8 cellular contexts compared by ENCODE assay signal in genomic region chr14:37150414-37150813, GRCh38. TPM values are rescaled to one million over a fixed set of nuclear protein-coding genes. Genes with fewer than 3 reads are reported as not detected.
A peak's percentile ranks its signal among the peaks of the same experiment; 100 is the strongest.
DNase-seq lines count a peak whose midpoint lies in the region; ATAC-seq, FAIRE-seq and TF ChIP-seq lines count a peak whose summit lies in the region.

No MANE protein-coding gene starts in this region.

- H3K9me3 ChIP-seq in BE2C = no peaks in the 10 kb centered on the region
- peaks cover 2% of the 10 kb centered on the region for H3K9me3 ChIP-seq in mucosa of descending colon

- H3K27me3 ChIP-seq in BE2C (no peaks in the 10 kb centered on the region), brain microvascular endothelial cell (replicated peaks) (no peaks in the 10 kb centered on the region)

- in situ Hi-C loops in brain microvascular endothelial cell (cut with HindIII; ENCODE audit: low pct_ligation_motif_present, low sequenced_read_pairs) = no loop called here

- DNase-seq in BE2C (no peak), HFFc6 (peak; percentile 56), NCI-H460 (ENCODE audit: extremely low read depth, low read depth) (peak; percentile 45), brain microvascular endothelial cell (peak; percentile 14), mucosa of descending colon (peak in 1 of 3 donors; percentile 21), H54 (ENCODE audit: insufficient read length, low spot score) (no peak)
- DNase-seq in activated CD8-positive, alpha-beta memory T cell treated with anti-CD3 and anti-CD28 coated beads for 24 hours = no peak

- ATAC-seq in mucosa of descending colon = peak; percentile 51
- ATAC-seq in HG02938 (IDR thresholded peaks at IDR 0.05; ENCODE audit: unreplicated experiment) = no peak

- H3K4me3 ChIP-seq in BE2C (ENCODE audit: low read depth, low read length) (no peak overlapping the region), brain microvascular endothelial cell (ENCODE audit: low read depth, low read length) (no peak overlapping the region), mucosa of descending colon (no peak overlapping the region)

- H3K27ac ChIP-seq in brain microvascular endothelial cell = no peak overlapping the region

- peak; percentile 65 for TF ChIP-seq CTCF in BE2C (IDR thresholded peaks at IDR 0.05; ENCODE audit: low read depth, low read length)
- TF ChIP-seq CTCF in HFFc6 (IDR thresholded peaks at IDR 0.05) = peak; percentile 90
- TF ChIP-seq CTCF in brain microvascular endothelial cell (IDR thresholded peaks at IDR 0.05; ENCODE audit: low read depth, low read length, missing control alignments) = peak; percentile 50
- TF ChIP-seq CTCF in mucosa of descending colon (IDR thresholded peaks at IDR 0.05) = peak; percentile 16

- H3K27me3 Mint-ChIP-seq in HFFc6 (ENCODE audit: insufficient read depth) = no peaks in the 10 kb centered on the region; the same call in 1 of the 2 replicates

- no peaks in the 10 kb centered on the region for H3K9me3 Mint-ChIP-seq in HFFc6

- no peak for TF ChIP-seq POLR2A in H54 (IDR thresholded peaks at IDR 0.05; ENCODE audit: low read depth, low read length)

- no peak for FAIRE-seq in H54 (lab: Jason Lieb, UNC)

- no peaks in the 10 kb centered on the region for H3K36me3 ChIP-seq in BE2C
- H3K36me3 ChIP-seq in brain microvascular endothelial cell (replicated peaks) = no peaks in the 10 kb centered on the region
- no peaks in the 10 kb centered on the region for H3K36me3 ChIP-seq in mucosa of descending colon (ENCODE audit: low read depth)

- H3K4me1 ChIP-seq in BE2C (no peaks in the 10 kb centered on the region), mucosa of descending colon (ENCODE audit: low read depth) (no peaks in the 10 kb centered on the region)

- no peaks in the 10 kb centered on the region for H3K36me3 Mint-ChIP-seq in HFFc6 (ENCODE audit: low read depth)

- intact Hi-C loops in mucosa of descending colon (cut with DNase I, micrococcal nuclease) = no loop called here

- H3K4me3 Mint-ChIP-seq in HFFc6 = peak overlapping the region; percentile 49; the same call in 1 of the 2 replicates

- no peak overlapping the region for H3K27ac Mint-ChIP-seq in HFFc6

- H3K4me1 Mint-ChIP-seq in HFFc6 (ENCODE audit: low read depth) = peaks cover 18% of the 10 kb centered on the region

RNA-seq across cellular contexts. Expression of gene SLC25A21, which starts 22.0 kb away (rescaled TPM):
- 1.2 TPM for polyA plus RNA-seq in BE2C (2012; ENCODE audit: insufficient read depth, insufficient read length, low read depth)
- 1 to 10 TPM in 1 of 6 experiments, under 1 TPM in 5; 0.33 to 1.1 (median 0.47) TPM for total RNA-seq in HFFc6 (2021; fragmentation: NEBNext Ultra II Directional; extraction: Animal tissue kit (Norgen Biotek cat#: 25700))
- 1.7 and 2.0 TPM in 2 replicates for total RNA-seq in NCI-H460 (2014; rRNA removed; shearing (Covaris generic))
- polyA plus RNA-seq in NCI-H460 (2014; cell fraction: nucleus; rRNA removed) = 0.18 and 1.0 TPM in 2 replicates
- total RNA-seq in mucosa of descending colon = 1 to 10 TPM in 1 of 3 donors, under 1 TPM in 2; 0.31 to 1.4 (median 0.61) TPM

RNA-seq across cellular contexts. Expression of gene MIPOL1, which starts 47.3 kb away (rescaled TPM):
- 1.2 TPM for polyA plus RNA-seq in BE2C (2012; ENCODE audit: insufficient read depth, insufficient read length, low read depth)
- 1 to 10 TPM; 6.5 to 7.7 (median 6.8) TPM for total RNA-seq in HFFc6 (2021; fragmentation: NEBNext Ultra II Directional; extraction: Animal tissue kit (Norgen Biotek cat#: 25700))
- total RNA-seq in NCI-H460 (2014; rRNA removed; shearing (Covaris generic)) = 24.4 and 29.7 TPM in 2 replicates
- polyA plus RNA-seq in NCI-H460 (2014; cell fraction: nucleus; rRNA removed) = 6.8 and 17.5 TPM in 2 replicates
- 10 to 100 TPM in 2 of 3 donors, 1 to 10 TPM in 1; 5.5 to 12.0 (median 11.7) TPM for total RNA-seq in mucosa of descending colon

Comparison
In these comparisons a context has a peak if more than half of its experiments do, and no peak if none do; other contexts are left out.
1. DNase-seq: peak in HFFc6 (single experiment), NCI-H460 (single experiment) and brain microvascular endothelial cell (single experiment); none in BE2C (single experiment), H54 (single experiment) and activated CD8-positive, alpha-beta memory T cell treated with anti-CD3 and anti-CD28 coated beads for 24 hours (single experiment).
2. CTCF ChIP-seq: peak in every context shown above with its lines; median percentile 90 in HFFc6; 65 in BE2C; 50 in brain microvascular endothelial cell; 16 in mucosa of descending colon.